Comparison of ENCODE assay signal across 21 cellular contexts in the genomic region with DNA sequence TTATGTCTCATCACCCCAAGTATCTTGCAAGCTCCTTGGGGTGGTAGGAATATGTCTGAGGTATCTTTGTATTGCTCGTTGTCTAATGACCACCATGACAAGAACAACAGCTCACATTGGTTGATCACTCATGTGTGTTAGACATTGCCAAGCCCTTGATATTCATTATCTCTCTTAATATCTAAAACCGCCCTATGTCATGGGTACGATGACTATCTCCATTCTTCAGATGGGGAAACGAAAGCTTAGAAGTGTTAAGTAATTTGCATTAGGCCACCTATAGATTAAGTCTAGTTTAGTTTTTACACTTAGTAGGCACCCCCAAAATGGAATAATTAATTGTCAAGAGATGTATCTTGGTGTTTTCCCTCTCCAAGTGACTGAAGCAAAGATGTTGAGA. TPM values are rescaled to one million over a fixed set of nuclear protein-coding genes. Genes with fewer than 3 reads are reported as not detected.
A peak's percentile ranks its signal among the peaks of the same experiment; 100 is the strongest.
DNase-seq lines count a peak whose midpoint lies in the region; ATAC-seq, FAIRE-seq and TF ChIP-seq lines count a peak whose summit lies in the region.
"Had no signal": no experiment of that assay in that cellular context is flagged by ENCODE, and none has a peak within 500 bp of the region (broad histone marks: within the 10 kb centered on the region; RNA-seq: fewer than 3 reads in every experiment).

No MANE protein-coding gene starts in this region.

- H3K9ac ChIP-seq in kidney (ENCODE audit: low read length in 2 of 2) = no peak overlapping the region
- H3K9ac ChIP-seq: BLaER1, KMS-11 had no signal

- H3K9me3 ChIP-seq in kidney (ENCODE audit: control insufficient read depth in 1 of 2, low read length in 2 of 2) = no peaks in the 10 kb centered on the region
- H3K9me3 ChIP-seq: BLaER1, SJSA1 had no signal

- no peak overlapping the region for H3K27ac Mint-ChIP-seq in activated T-cell treated with anti-CD3 and anti-CD28 coated beads, Interleukin-2, amount 50 U/mL, for 24 hours
- H3K27ac Mint-ChIP-seq: GM23338 had no signal

- H3K4me1 ChIP-seq in kidney (ENCODE audit: control insufficient read depth in 1 of 2, insufficient read depth in 1 of 2, low read depth in 1 of 2, low read length in 2 of 2) = no peaks in the 10 kb centered on the region
- H3K4me1 ChIP-seq: BLaER1, SJSA1 had no signal

- intact Hi-C loops in kidney (cut with DNase I) = no loop called here

- no peaks in the 10 kb centered on the region for H3K36me3 ChIP-seq in kidney (ENCODE audit: control insufficient read depth in 1 of 2, insufficient read depth in 2 of 2, low read length in 2 of 2)
- H3K36me3 ChIP-seq: BLaER1, SJSA1 had no signal

- TF ChIP-seq CTCF in kidney (IDR thresholded peaks at IDR 0.05; ENCODE audit: borderline replicate concordance, extremely low read depth, insufficient read depth) = no peak

- ATAC-seq in activated T-cell treated with anti-CD3 and anti-CD28 coated beads, Interleukin-2, amount 50 U/mL, for 4 hours = peak; percentile 30 to 39
- ATAC-seq in GM19468 (IDR thresholded peaks at IDR 0.05; ENCODE audit: extremely low read depth, unreplicated experiment) = peak; percentile 23
- ATAC-seq in GM21528 (IDR thresholded peaks at IDR 0.05; ENCODE audit: low FRiP score, unreplicated experiment) = no peak
- ATAC-seq: GM23338, HCT116, HepG2 had no signal

- H3K9me3 Mint-ChIP-seq in activated T-cell treated with anti-CD3 and anti-CD28 coated beads, Interleukin-2, amount 50 U/mL, for 4 hours = no peaks in the 10 kb centered on the region
- H3K9me3 Mint-ChIP-seq in activated T-cell treated with anti-CD3 and anti-CD28 coated beads, Interleukin-2, amount 50 U/mL, for 24 hours = peaks cover 6% of the 10 kb centered on the region
- H3K9me3 Mint-ChIP-seq: GM23338 had no signal

- H3K27ac ChIP-seq in kidney (ENCODE audit: low read depth in 2 of 2, low read length in 2 of 2) = no peak overlapping the region
- H3K27ac ChIP-seq: BLaER1, KMS-11, SJSA1 had no signal

- DNase-seq in activated T-cell treated with anti-CD3 and anti-CD28 coated beads, Interleukin-2, amount 50 U/mL, for 4 hours = no peak
- no peak for DNase-seq in activated T-cell treated with anti-CD3 and anti-CD28 coated beads, Interleukin-2, amount 50 U/mL, for 24 hours
- peak; percentile 18 for DNase-seq in central memory CD4-positive, alpha-beta T cell
- no peak for DNase-seq in stimulated activated CD4-positive, alpha-beta T cell treated with anti-CD3 and anti-CD28 coated beads, Interleukin-1b, Interleukin-23, amount 100 ng/mL, for 48 hours
- DNase-seq in kidney = no peak
- DNase-seq: COR-L47, NCI-H1048, NCI-H1436 treated with DMSO at 0.1 percent for 48 hours, NCI-H2029 treated with DMSO at 0.1 percent for 48 hours, NCI-H510A treated with DMSO at 0.1 percent for 48 hours, NCI-H82 had no signal

- H3K4me3 Mint-ChIP-seq in activated T-cell treated with anti-CD3 and anti-CD28 coated beads, Interleukin-2, amount 50 U/mL, for 4 hours = no peak overlapping the region
- no peak overlapping the region for H3K4me3 Mint-ChIP-seq in activated T-cell treated with anti-CD3 and anti-CD28 coated beads, Interleukin-2, amount 50 U/mL, for 24 hours
- H3K4me3 Mint-ChIP-seq: GM23338 had no signal

- peaks cover 3% of the 10 kb centered on the region for H3K36me3 Mint-ChIP-seq in activated T-cell treated with anti-CD3 and anti-CD28 coated beads, Interleukin-2, amount 50 U/mL, for 4 hours (ENCODE audit: insufficient read depth)
- H3K36me3 Mint-ChIP-seq in activated T-cell treated with anti-CD3 and anti-CD28 coated beads, Interleukin-2, amount 50 U/mL, for 24 hours (ENCODE audit: low read depth) = no peaks in the 10 kb centered on the region

- FAIRE-seq in kidney (lab: Jason Lieb, UNC) = no peak
- FAIRE-seq: A204.1, HepG2 had no signal

- peaks cover 42% of the 10 kb centered on the region for H3K4me1 Mint-ChIP-seq in activated T-cell treated with anti-CD3 and anti-CD28 coated beads, Interleukin-2, amount 50 U/mL, for 4 hours (ENCODE audit: low read depth)
- H3K4me1 Mint-ChIP-seq in activated T-cell treated with anti-CD3 and anti-CD28 coated beads, Interleukin-2, amount 50 U/mL, for 24 hours (ENCODE audit: low read depth) = peaks cover 38% of the 10 kb centered on the region
- H3K4me1 Mint-ChIP-seq: GM23338 had no signal

- no peaks in the 10 kb centered on the region for H3K27me3 Mint-ChIP-seq in activated T-cell treated with anti-CD3 and anti-CD28 coated beads, Interleukin-2, amount 50 U/mL, for 4 hours (ENCODE audit: low read depth)
- H3K27me3 Mint-ChIP-seq in activated T-cell treated with anti-CD3 and anti-CD28 coated beads, Interleukin-2, amount 50 U/mL, for 24 hours = no peaks in the 10 kb centered on the region

- no peak overlapping the region for H3K4me3 ChIP-seq in kidney (ENCODE audit: low read length in 2 of 2)
- H3K4me3 ChIP-seq: BLaER1, GM23338, SJSA1 had no signal

RNA-seq across cellular contexts. Expression of a gene that starts 57.0 kb away (rescaled TPM):
- total RNA-seq in activated T-cell treated with anti-CD3 and anti-CD28 coated beads, Interleukin-2, amount 50 U/mL, for 4 hours = 100 to 1,000 TPM; 161 to 213 (median 177) TPM
- total RNA-seq in kidney = 0.85 TPM
- polyA plus RNA-seq in kidney (ENCODE audit: insufficient read depth, low read depth, low replicate concordance) = not detected
- total RNA-seq: GM23338, HepG2, M059J, SJSA1 had no signal
- polyA plus RNA-seq: GM23338, HepG2 had no signal

Comparison
In these comparisons a context has a peak if more than half of its experiments do, and no peak if none do; other contexts are left out.
1. RNA of a gene that starts 57.0 kb away (total RNA-seq): 161 to 213 TPM in activated T-cell treated with anti-CD3 and anti-CD28 coated beads, Interleukin-2, amount 50 U/mL, for 4 hours; 0.85 TPM in kidney (single experiment); every median in the first group is over 10 times any median in the second.